20 cellular contexts compared by ENCODE assay signal in genomic region chr4:2929469-2929868, GRCh38. TPM values are rescaled to one million over a fixed set of nuclear protein-coding genes. Genes with fewer than 3 reads are reported as not detected.
DNase-seq lines count a peak whose midpoint lies in the region; ATAC-seq, FAIRE-seq and TF ChIP-seq lines count a peak whose summit lies in the region.
"Had no signal": no experiment of that assay in that cellular context is flagged by ENCODE, and none has a peak within 500 bp of the region (broad histone marks: within the 10 kb centered on the region; RNA-seq: fewer than 3 reads in every experiment).

No MANE protein-coding gene starts in this region.

- H3K4me1 ChIP-seq in BLaER1, result peaks cover 59% of the 10 kb centered on the region

- TF ChIP-seq POLR2A in GM12891 (IDR thresholded peaks at IDR 0.05; ENCODE audit: low read depth, low read length), result no peak

- no peaks in the 10 kb centered on the region for H3K27me3 Mint-ChIP-seq in activated naive CD8-positive, alpha-beta T cell treated with anti-CD3 and anti-CD28 coated beads, Interleukin-2, amount 10 ng/mL, durations not matched to agents 7 days and 5 days
- H3K27me3 Mint-ChIP-seq in neural crest cell (ENCODE audit: low read depth), result peaks cover 4% of the 10 kb centered on the region
- H3K27me3 Mint-ChIP-seq: CD4-positive, alpha-beta T cell; central memory CD8-positive, alpha-beta T cell had no signal

- H3K9me3 ChIP-seq in BLaER1, result no peaks in the 10 kb centered on the region

- POLR2A ChIA-PET in activated naive CD8-positive, alpha-beta T cell treated with anti-CD3 and anti-CD28 coated beads, Interleukin-2, amount 10 ng/mL, durations not matched to agents 7 days and 5 days (lab: Charles Lee), result no interaction called here

- H3K4me3 Mint-ChIP-seq in activated naive CD8-positive, alpha-beta T cell treated with anti-CD3 and anti-CD28 coated beads, Interleukin-2, amount 10 ng/mL, durations not matched to agents 7 days and 5 days, result no peak overlapping the region
- H3K4me3 Mint-ChIP-seq in neural crest cell, result no peak overlapping the region
- H3K4me3 Mint-ChIP-seq: activated naive CD4-positive, alpha-beta T cell treated with anti-CD3 and anti-CD28 coated beads for 36 hours; central memory CD8-positive, alpha-beta T cell; HFFc6 had no signal

- no peak for FAIRE-seq in GM12891 (lab: Jason Lieb, UNC)
- FAIRE-seq: HTR-8/SVneo, islet of Langerhans had no signal

- peaks cover 15% of the 10 kb centered on the region for H3K4me1 Mint-ChIP-seq in activated naive CD8-positive, alpha-beta T cell treated with anti-CD3 and anti-CD28 coated beads, Interleukin-2, amount 10 ng/mL, durations not matched to agents 7 days and 5 days
- H3K4me1 Mint-ChIP-seq in neural crest cell, result peaks cover 6% of the 10 kb centered on the region

- H3K27ac ChIP-seq in BLaER1, result peak overlapping the region; percentile 91; the same call in 1 of the 2 replicates

- TF ChIP-seq CTCF in neural crest cell (conservative IDR thresholded peaks at IDR 0.05), result no peak

- H3K9ac ChIP-seq in BLaER1, result peak overlapping the region; percentile 48; the same call in 1 of the 2 replicates

- DNase-seq in GM12891 (ENCODE audit: insufficient read length, low spot score) (no peak), neural crest cell (ENCODE audit: low read depth, low spot score) (no peak), GM03348 (ENCODE audit: low spot score) (no peak)
- peak; percentile 27 for DNase-seq in activated naive CD8-positive, alpha-beta T cell treated with anti-CD3 and anti-CD28 coated beads, Interleukin-2, amount 10 ng/mL, durations not matched to agents 7 days and 5 days
- DNase-seq: activated CD4-positive, alpha-beta T cell treated with anti-CD3 and anti-CD28 coated beads for 48 hours; activated naive CD4-positive, alpha-beta T cell treated with anti-CD3 and anti-CD28 coated beads for 36 hours; HFFc6; NCI-H1092; OCI-M1; retina; stimulated activated CD4-positive, alpha-beta T cell treated with anti-CD3 and anti-CD28 coated beads, Interleukin-4, amount 100 ng/mL, for 4 hours; T-helper 1 cell had no signal

- H3K27ac Mint-ChIP-seq in activated naive CD8-positive, alpha-beta T cell treated with anti-CD3 and anti-CD28 coated beads, Interleukin-2, amount 10 ng/mL, durations not matched to agents 7 days and 5 days, result no peak overlapping the region
- peak overlapping the region; percentile 19 for H3K27ac Mint-ChIP-seq in neural crest cell (ENCODE audit: unreplicated experiment)
- H3K27ac Mint-ChIP-seq: HFFc6 had no signal

- peaks cover 14% of the 10 kb centered on the region for H3K36me3 Mint-ChIP-seq in activated naive CD8-positive, alpha-beta T cell treated with anti-CD3 and anti-CD28 coated beads, Interleukin-2, amount 10 ng/mL, durations not matched to agents 7 days and 5 days
- peaks cover 3% of the 10 kb centered on the region for H3K36me3 Mint-ChIP-seq in neural crest cell (ENCODE audit: low read depth)

- H3K4me2 ChIP-seq in BLaER1, result peak overlapping the region; percentile 96

- no peak overlapping the region for H3K4me3 ChIP-seq in BLaER1

- H3K36me3 ChIP-seq in BLaER1, result peaks cover 61% of the 10 kb centered on the region

- ATAC-seq in activated naive CD8-positive, alpha-beta T cell treated with anti-CD3 and anti-CD28 coated beads, Interleukin-2, amount 10 ng/mL, durations not matched to agents 7 days and 5 days (ENCODE audit: low read depth), result no peak
- ATAC-seq in HG03439 (IDR thresholded peaks at IDR 0.05; ENCODE audit: unreplicated experiment), result no peak
- no peak for ATAC-seq in GM18867 (IDR thresholded peaks at IDR 0.05; ENCODE audit: unreplicated experiment)
- ATAC-seq in GM19023 (IDR thresholded peaks at IDR 0.05; ENCODE audit: unreplicated experiment), result no peak

- no peaks in the 10 kb centered on the region for H3K9me3 Mint-ChIP-seq in activated naive CD8-positive, alpha-beta T cell treated with anti-CD3 and anti-CD28 coated beads, Interleukin-2, amount 10 ng/mL, durations not matched to agents 7 days and 5 days
- H3K9me3 Mint-ChIP-seq in neural crest cell, result no peaks in the 10 kb centered on the region
- H3K9me3 Mint-ChIP-seq: activated naive CD4-positive, alpha-beta T cell treated with anti-CD3 and anti-CD28 coated beads for 36 hours; CD4-positive, alpha-beta T cell; central memory CD8-positive, alpha-beta T cell; HFFc6 had no signal

- no peaks in the 10 kb centered on the region for H3K27me3 ChIP-seq in BLaER1

- peaks cover 60% of the 10 kb centered on the region for H4K20me1 ChIP-seq in BLaER1

TF ChIP-seq in GM12891, 5 proteins besides CTCF, POLR2A, EP300 and RAD21:
- TF ChIP-seq POLR2AphosphoS5 (IDR thresholded peaks at IDR 0.05; ENCODE audit: low read depth, low read length), result 0 out of 2 replicates have a peak, but pooled peaks have one; percentile 6
- TF ChIP-seq PAX5 (IDR thresholded peaks at IDR 0.05; ENCODE audit: insufficient read depth, low read length, severe bottlenecking), result no peak

RNA-seq across cellular contexts. Expression of gene NOP14, which starts 33.7 kb away (rescaled TPM):
- 41.1 TPM for polyA plus RNA-seq in GM12891 (2012; ENCODE audit: low read depth, missing spikeins)
- total RNA-seq in activated naive CD8-positive, alpha-beta T cell treated with anti-CD3 and anti-CD28 coated beads, Interleukin-2, amount 10 ng/mL, durations not matched to agents 7 days and 5 days, result 10 to 100 TPM; 36.8 to 40.3 TPM
- 46.6 and 49.2 TPM in 2 replicates for total RNA-seq in neural crest cell

RNA-seq across cellular contexts. Expression of gene GRK4, which starts 33.9 kb away (rescaled TPM):
- polyA plus RNA-seq in GM12891 (2012; ENCODE audit: low read depth, missing spikeins), result 1.5 TPM
- total RNA-seq in activated naive CD8-positive, alpha-beta T cell treated with anti-CD3 and anti-CD28 coated beads, Interleukin-2, amount 10 ng/mL, durations not matched to agents 7 days and 5 days, result 1 to 10 TPM; 2.4 to 3.4 TPM
- 8.9 and 11.6 TPM in 2 replicates for total RNA-seq in neural crest cell
